1 cellular context compared by ENCODE assay signal in genomic region chr6:50093116-50093937, GRCh38.
TF ChIP-seq lines count a peak whose summit lies in the region.

No MANE protein-coding gene starts in this region.

TF ChIP-seq in HepG2, 621 proteins besides CTCF, POLR2A, EP300 and RAD21 (continued from another document and continues in another):
- TF ChIP-seq AGO1 (IDR thresholded peaks at IDR 0.05; ENCODE audit: low read depth, low read length, poor library complexity, severe bottlenecking) (no peak), ZNF564 (CRISPR knock-in tag; IDR thresholded peaks at IDR 0.05) (no peak; the same call in 1 of the 2 replicates), ZBTB14 (CRISPR knock-in tag; IDR thresholded peaks at IDR 0.05) (no peak), IKZF4 (CRISPR knock-in tag; IDR thresholded peaks at IDR 0.05; ENCODE audit: borderline replicate concordance, low read depth, not compliant biosample characterization) (no peak), RBM39 (IDR thresholded peaks at IDR 0.05; ENCODE audit: low read depth, low read length, poor library complexity, severe bottlenecking) (no peak), GFI1 (CRISPR knock-in tag; IDR thresholded peaks at IDR 0.05; ENCODE audit: borderline replicate concordance) (no peak), PTBP1 (IDR thresholded peaks at IDR 0.05; ENCODE audit: low read depth, low read length, poor library complexity, severe bottlenecking) (no peak), SMARCE1 (IDR thresholded peaks at IDR 0.05; ENCODE audit: borderline replicate concordance) (no peak), ZBTB40 (IDR thresholded peaks at IDR 0.05) (no peak), ZBTB40 (CRISPR knock-in tag; IDR thresholded peaks at IDR 0.05) (no peak; the same call in 1 of the 2 replicates), AGO2 (optimal IDR thresholded peaks at IDR 0.05; ENCODE audit: low read depth, low read length) (no peak), ZBTB46 (CRISPR knock-in tag; IDR thresholded peaks at IDR 0.05; ENCODE audit: borderline replicate concordance) (no peak), TFDP1 (CRISPR knock-in tag; IDR thresholded peaks at IDR 0.05; ENCODE audit: borderline replicate concordance) (no peak; the same call in 1 of the 2 replicates), ZNF142 (CRISPR knock-in tag; IDR thresholded peaks at IDR 0.05) (no peak), NFATC3 (CRISPR knock-in tag; IDR thresholded peaks at IDR 0.05) (no peak), MZF1 (CRISPR knock-in tag; IDR thresholded peaks at IDR 0.05; ENCODE audit: borderline replicate concordance) (no peak), ZNF101 (CRISPR knock-in tag; IDR thresholded peaks at IDR 0.05; ENCODE audit: borderline replicate concordance, low read depth) (no peak), SETDB1 (CRISPR knock-in tag; IDR thresholded peaks at IDR 0.05; ENCODE audit: borderline replicate concordance) (no peak), HNF1A (IDR thresholded peaks at IDR 0.05; ENCODE audit: low read depth) (peak; percentile 99), HNF1A (CRISPR knock-in tag; IDR thresholded peaks at IDR 0.05; ENCODE audit: borderline replicate concordance) (peak; percentile 98), ASH2L (IDR thresholded peaks at IDR 0.05; ENCODE audit: insufficient read length, low read depth, low read length) (peak; percentile 89), HMGXB4 (CRISPR knock-in tag; IDR thresholded peaks at IDR 0.05; ENCODE audit: borderline replicate concordance in 1 of 2, low read depth in 1 of 2) (peak in 1 of 2 experiments; percentile 41; a peak in 1 of 4 replicates), GABPA (IDR thresholded peaks at IDR 0.05; ENCODE audit: low read depth, low read length) (no peak), GABPA (CRISPR knock-in tag; IDR thresholded peaks at IDR 0.05; ENCODE audit: low read depth) (no peak), POGZ (CRISPR knock-in tag; IDR thresholded peaks at IDR 0.05) (peak; percentile 94), SIX4 (CRISPR knock-in tag; IDR thresholded peaks at IDR 0.05) (peak; percentile 57; the same call in 1 of the 2 replicates)
